In genomic region chr19:8513687-8514504, GRCh38 we compare ENCODE assay signal across 1 cellular context.
TF ChIP-seq lines count a peak whose summit lies in the region.

Gene ZNF414 (minus strand): TSS chr19:8514167. CDS start chr19:8514046, 121 bp downstream.

TF ChIP-seq in K562, 482 proteins besides CTCF, POLR2A, EP300 and RAD21 (continued from another document and continues in another):
- TF ChIP-seq HMBOX1 (IDR thresholded peaks at IDR 0.05) (0 out of 2 replicates have a peak, but pooled peaks have one; percentile 16), POLR2H (tag; IDR thresholded peaks at IDR 0.05; ENCODE audit: low read depth) (peak; percentile 94), TCF15 (CRISPR knock-in tag; IDR thresholded peaks at IDR 0.05) (no peak), ELF2 (CRISPR knock-in tag; IDR thresholded peaks at IDR 0.05) (peak; percentile 86), EP400 (IDR thresholded peaks at IDR 0.05) (peak; percentile 75), TAF1 (IDR thresholded peaks at IDR 0.05; ENCODE audit: control insufficient read depth, extremely low read depth, insufficient read depth, low read length, severe bottlenecking) (peak; percentile 84), SUPT5H (IDR thresholded peaks at IDR 0.05) (peak; percentile 83), ARHGAP35 (IDR thresholded peaks at IDR 0.05; ENCODE audit: partially characterized antibody) (peak; percentile 91), BCOR (IDR thresholded peaks at IDR 0.05) (peak; percentile 68; the same call in 1 of the 2 replicates), TFAP4 (CRISPR knock-in tag; IDR thresholded peaks at IDR 0.05; ENCODE audit: borderline replicate concordance) (peak; percentile 38), ZNF24 (IDR thresholded peaks at IDR 0.05) (no peak), ETV1 (tag; conservative IDR thresholded peaks at IDR 0.05; ENCODE audit: low read depth) (peak; percentile 81), LCOR (CRISPR knock-in tag; IDR thresholded peaks at IDR 0.05) (0 out of 2 replicates have a peak, but pooled peaks have one; percentile 43), NR2C2 (CRISPR knock-in tag; IDR thresholded peaks at IDR 0.05) (0 out of 2 replicates have a peak, but pooled peaks have one; percentile 55), NR2C2 (tag; IDR thresholded peaks at IDR 0.05) (peak; percentile 73), CCNT2 (IDR thresholded peaks at IDR 0.05; ENCODE audit: borderline replicate concordance, extremely low read depth, insufficient read length, low read depth, low read length) (peak; percentile 80), ETV6 (IDR thresholded peaks at IDR 0.05; ENCODE audit: borderline replicate concordance in 1 of 2, low read depth in 2 of 2, low read length in 1 of 2) (0 out of 4 replicates have a peak, but pooled peaks of 1 of the 2 experiments have one; percentile 17), ETV6 (CRISPR knock-in tag; IDR thresholded peaks at IDR 0.05; ENCODE audit: borderline replicate concordance) (no peak), PML (IDR thresholded peaks at IDR 0.05; ENCODE audit: low read length) (peak; percentile 49), ATF7 (IDR thresholded peaks at IDR 0.05) (peak; percentile 91), SP1 (CRISPR knock-in tag; IDR thresholded peaks at IDR 0.05) (peak; percentile 94), IRF2 (CRISPR knock-in tag; IDR thresholded peaks at IDR 0.05) (no peak), TBL1XR1 (IDR thresholded peaks at IDR 0.05; ENCODE audit: low read length in 2 of 2) (no peak), TCF7L2 (IDR thresholded peaks at IDR 0.05; ENCODE audit: low read depth, low read length) (no peak), RREB1 (CRISPR knock-in tag; IDR thresholded peaks at IDR 0.05) (no peak), ZNF263 (CRISPR knock-in tag; IDR thresholded peaks at IDR 0.05; ENCODE audit: borderline replicate concordance) (peak; percentile 45; the same call in 1 of the 2 replicates), ZNF695 (CRISPR knock-in tag; IDR thresholded peaks at IDR 0.05) (no peak), MYNN (IDR thresholded peaks at IDR 0.05) (0 out of 2 replicates have a peak, but pooled peaks have one; percentile 31), MYNN (CRISPR knock-in tag; IDR thresholded peaks at IDR 0.05) (no peak), CTBP1 (IDR thresholded peaks at IDR 0.05; ENCODE audit: borderline replicate concordance) (peak; percentile 61; the same call in 1 of the 2 replicates), NFIC (IDR thresholded peaks at IDR 0.05) (peak; percentile 51), ZNF639 (CRISPR knock-in tag; conservative IDR thresholded peaks at IDR 0.05 in 1 of 2, IDR thresholded peaks at IDR 0.05 in 1 of 2) (peak in 1 of 2 experiments; percentile 71; a peak in 2 of 4 replicates), ZNF197 (CRISPR knock-in tag; IDR thresholded peaks at IDR 0.05; ENCODE audit: low read depth) (0 out of 2 replicates have a peak, but pooled peaks have one; percentile 64), AFF1 (IDR thresholded peaks at IDR 0.05; ENCODE audit: low read depth in 1 of 2, partially characterized antibody in 2 of 2) (peak in 1 of 2 experiments; percentile 70), L3MBTL2 (IDR thresholded peaks at IDR 0.05) (peak; percentile 70; the same call in 1 of the 2 replicates), TEAD4 (IDR thresholded peaks at IDR 0.05; ENCODE audit: low read length) (no peak), TEAD4 (CRISPR knock-in tag; IDR thresholded peaks at IDR 0.05; ENCODE audit: borderline replicate concordance) (no peak), C11orf30 (IDR thresholded peaks at IDR 0.05; ENCODE audit: low read depth) (peak; percentile 84), ZNF511 (CRISPR knock-in tag; IDR thresholded peaks at IDR 0.05) (0 out of 2 replicates have a peak, but pooled peaks have one; percentile 40), ZNF41 (CRISPR knock-in tag; conservative IDR thresholded peaks at IDR 0.05) (no peak), TEAD1 (CRISPR knock-in tag; IDR thresholded peaks at IDR 0.05) (0 out of 4 replicates have a peak, but pooled peaks of 1 of the 2 experiments have one; percentile 53)
- TF ChIP-seq, protein P1, sequence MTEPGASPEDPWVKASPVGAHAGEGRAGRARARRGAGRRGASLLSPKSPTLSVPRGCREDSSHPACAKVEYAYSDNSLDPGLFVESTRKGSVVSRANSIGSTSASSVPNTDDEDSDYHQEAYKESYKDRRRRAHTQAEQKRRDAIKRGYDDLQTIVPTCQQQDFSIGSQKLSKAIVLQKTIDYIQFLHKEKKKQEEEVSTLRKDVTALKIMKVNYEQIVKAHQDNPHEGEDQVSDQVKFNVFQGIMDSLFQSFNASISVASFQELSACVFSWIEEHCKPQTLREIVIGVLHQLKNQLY (CRISPR knock-in tag; conservative IDR thresholded peaks at IDR 0.05) = no peak
- TF ChIP-seq, protein P2, sequence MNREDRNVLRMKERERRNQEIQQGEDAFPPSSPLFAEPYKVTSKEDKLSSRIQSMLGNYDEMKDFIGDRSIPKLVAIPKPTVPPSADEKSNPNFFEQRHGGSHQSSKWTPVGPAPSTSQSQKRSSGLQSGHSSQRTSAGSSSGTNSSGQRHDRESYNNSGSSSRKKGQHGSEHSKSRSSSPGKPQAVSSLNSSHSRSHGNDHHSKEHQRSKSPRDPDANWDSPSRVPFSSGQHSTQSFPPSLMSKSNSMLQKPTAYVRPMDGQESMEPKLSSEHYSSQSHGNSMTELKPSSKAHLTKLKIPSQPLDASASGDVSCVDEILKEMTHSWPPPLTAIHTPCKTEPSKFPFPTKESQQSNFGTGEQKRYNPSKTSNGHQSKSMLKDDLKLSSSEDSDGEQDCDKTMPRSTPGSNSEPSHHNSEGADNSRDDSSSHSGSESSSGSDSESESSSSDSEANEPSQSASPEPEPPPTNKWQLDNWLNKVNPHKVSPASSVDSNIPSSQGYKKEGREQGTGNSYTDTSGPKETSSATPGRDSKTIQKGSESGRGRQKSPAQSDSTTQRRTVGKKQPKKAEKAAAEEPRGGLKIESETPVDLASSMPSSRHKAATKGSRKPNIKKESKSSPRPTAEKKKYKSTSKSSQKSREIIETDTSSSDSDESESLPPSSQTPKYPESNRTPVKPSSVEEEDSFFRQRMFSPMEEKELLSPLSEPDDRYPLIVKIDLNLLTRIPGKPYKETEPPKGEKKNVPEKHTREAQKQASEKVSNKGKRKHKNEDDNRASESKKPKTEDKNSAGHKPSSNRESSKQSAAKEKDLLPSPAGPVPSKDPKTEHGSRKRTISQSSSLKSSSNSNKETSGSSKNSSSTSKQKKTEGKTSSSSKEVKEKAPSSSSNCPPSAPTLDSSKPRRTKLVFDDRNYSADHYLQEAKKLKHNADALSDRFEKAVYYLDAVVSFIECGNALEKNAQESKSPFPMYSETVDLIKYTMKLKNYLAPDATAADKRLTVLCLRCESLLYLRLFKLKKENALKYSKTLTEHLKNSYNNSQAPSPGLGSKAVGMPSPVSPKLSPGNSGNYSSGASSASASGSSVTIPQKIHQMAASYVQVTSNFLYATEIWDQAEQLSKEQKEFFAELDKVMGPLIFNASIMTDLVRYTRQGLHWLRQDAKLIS (CRISPR knock-in tag; IDR thresholded peaks at IDR 0.05) = peak; percentile 78; the same call in 1 of the 2 replicates
